In genomic region chrX:55717521-55718497, GRCh38 we compare ENCODE assay signal across 8 cellular contexts. TPM values are rescaled to one million over a fixed set of nuclear protein-coding genes. Genes with fewer than 3 reads are reported as not detected.
DNase-seq lines count a peak whose midpoint lies in the region; ATAC-seq and TF ChIP-seq lines count a peak whose summit lies in the region.

Gene RRAGB (plus strand): TSS chrX:55717749. CDS start chrX:55718328, 579 bp downstream.

- peak; percentile 98 for ATAC-seq in HG02798 (IDR thresholded peaks at IDR 0.05; ENCODE audit: poor library complexity, unreplicated experiment)
- ATAC-seq in heart right ventricle, result peak; percentile 100
- peak; percentile 98 to 100 for ATAC-seq in upper lobe of left lung (ENCODE audit: low FRiP score in 2 of 2)

- DNase-seq in NCI-H1436 (lab: John Stamatoyannopoulos, UW) (peak; percentile 98), T follicular helper cell (ENCODE audit: low read depth) (peak; percentile 86), amniotic epithelial cell (ENCODE audit: low read depth) (peak; percentile 92), heart right ventricle (peak; percentile 91 to 93), posterior cingulate gyrus (peak; percentile 90 to 99 (median 92)), upper lobe of left lung (peak; percentile 95 to 96)

- peak in 3 of 4 donors; percentile 38 to 60 (median 57) for TF ChIP-seq POLR2A in upper lobe of left lung (IDR thresholded peaks at IDR 0.05)

- WGBS in heart right ventricle, 2 donors, result 1 to 2% methylated on average over 31 to 46 of the region's 46 CpGs
- WGBS in upper lobe of left lung, 2 donors, result 1 to 40% methylated on average over 14 to 45 of the region's 46 CpGs

- H3K36me3 ChIP-seq in heart right ventricle (peaks cover 0 to 33% (median 0%) of the 10 kb centered on the region in 9 donors), upper lobe of left lung (peaks cover 0 to 7% (median 0%) of the 10 kb centered on the region in 4 donors)

- H3K4me1 ChIP-seq in heart right ventricle, result peaks cover 0 to 21% (median 4%) of the 10 kb centered on the region in 9 donors
- peaks cover 0 to 15% (median 2%) of the 10 kb centered on the region in 4 donors for H3K4me1 ChIP-seq in upper lobe of left lung

- TF ChIP-seq CTCF in GM12875 (IDR thresholded peaks at IDR 0.05; ENCODE audit: borderline replicate concordance, insufficient read depth, low read depth, low read length), result peak; percentile 45; the same call in 1 of the 2 replicates
- TF ChIP-seq CTCF in heart right ventricle (IDR thresholded peaks at IDR 0.05), result peak; percentile 10 to 62 (median 47)
- peak; percentile 37 to 64 (median 47) for TF ChIP-seq CTCF in upper lobe of left lung (IDR thresholded peaks at IDR 0.05)

- H3K27ac ChIP-seq in heart right ventricle, result peak within 1 kb of the TSS; percentile 24 to 94 (median 84)
- H3K27ac ChIP-seq in upper lobe of left lung, result peak within 1 kb of the TSS; percentile 86 to 88 (median 86)

- H3K4me3 ChIP-seq in GM12875 (ENCODE audit: low read depth, low read length) (peak within 1 kb of the TSS; percentile 69), heart right ventricle (peak within 1 kb of the TSS; percentile 32 to 85 (median 74)), upper lobe of left lung (peak within 1 kb of the TSS; percentile 18 to 78 (median 58))

- intact Hi-C loops in heart right ventricle (cut with DNase I), result loop anchor here in 2 of 10 donors (5.0 to 10.0 kb wide), 3 partner anchors 189 to 583 kb away; partner anchors contain the start of gene MAGEH1 (in 1 of the 2)
- intact Hi-C loops in posterior cingulate gyrus (cut with DNase I), result no loop called here

- TF ChIP-seq EP300 in upper lobe of left lung (IDR thresholded peaks at IDR 0.05), result no peak

- H3K9me3 ChIP-seq in heart right ventricle, result no peaks in the 10 kb centered on the region
- no peaks in the 10 kb centered on the region for H3K9me3 ChIP-seq in upper lobe of left lung

- H3K27me3 ChIP-seq in heart right ventricle, result no peaks in the 10 kb centered on the region
- no peaks in the 10 kb centered on the region for H3K27me3 ChIP-seq in upper lobe of left lung

RNA-seq across cellular contexts. Expression of gene RRAGB, which starts in this region (rescaled TPM):
- total RNA-seq in heart right ventricle, result 10 to 100 TPM in 9 of 10 donors, 1 to 10 TPM in 1; 9.2 to 13.3 (median 10.8) TPM
- polyA plus RNA-seq in heart right ventricle, result 10 to 100 TPM; 11.9 to 17.1 TPM
- 10 to 100 TPM; 13.7 to 50.3 (median 27.6) TPM for total RNA-seq in upper lobe of left lung

Comparison
In these comparisons a context has a peak if more than half of its experiments do, and no peak if none do; other contexts are left out.
1. Peak in every context shown above with its lines: DNase-seq, ATAC-seq, H3K4me3 ChIP-seq and H3K27ac ChIP-seq.